In genomic region chr17:50162466-50163254, GRCh38 we compare ENCODE assay signal across 21 cellular contexts. TPM values are rescaled to one million over a fixed set of nuclear protein-coding genes. Genes with fewer than 3 reads are reported as not detected.
A peak's percentile ranks its signal among the peaks of the same experiment; 100 is the strongest.
DNase-seq lines count a peak whose midpoint lies in the region; ATAC-seq and TF ChIP-seq lines count a peak whose summit lies in the region.
"Had no signal": no experiment of that assay in that cellular context is flagged by ENCODE, and none has a peak within 500 bp of the region (broad histone marks: within the 10 kb centered on the region; RNA-seq: fewer than 3 reads in every experiment).

No MANE protein-coding gene starts in this region.

- no peaks in the 10 kb centered on the region for H3K27me3 ChIP-seq in thymus (ENCODE audit: control insufficient read depth, insufficient read depth)
- H3K27me3 ChIP-seq: breast epithelium, right atrium auricular region, upper lobe of left lung had no signal

- POLR2A ChIA-PET in activated CD8-positive, alpha-beta T cell treated with anti-CD3 and anti-CD28 coated beads, Interleukin-2, amount 10 ng/mL, durations not matched to agents 7 days and 5 days (lab: Charles Lee), result interaction anchor here (1.2 to 2.8 kb wide), 4 partner anchors 11 to 24 kb away, joined by 3 to 43 read pairs (median 6); partner anchors contain the start of gene PPP1R9B
- POLR2A ChIA-PET in HEK293T (lab: Yijun Ruan, JAX), result interaction anchor here (0.8 to 2.8 kb wide), 13 partner anchors 7 to 129 kb away, joined by 3 to 98 read pairs (median 9); partner anchors contain the start of genes PDK2, PPP1R9B and SAMD14

- peak overlapping the region; percentile 75 for H3K27ac Mint-ChIP-seq in activated T-cell treated with anti-CD3 and anti-CD28 coated beads, Interleukin-2, amount 50 U/mL, for 72 hours
- H3K27ac Mint-ChIP-seq in activated CD8-positive, alpha-beta T cell treated with anti-CD3 and anti-CD28 coated beads, Interleukin-2, amount 10 ng/mL, durations not matched to agents 7 days and 5 days, result peak overlapping the region; percentile 65
- peak overlapping the region; percentile 87 for H3K27ac Mint-ChIP-seq in memory B cell
- H3K27ac Mint-ChIP-seq: dendritic cell treated with granulocyte-macrophage colony-stimulating factor and Interleukin-4, amounts not matched to agents 40 ng/mL and 50 ng/mL, for 4 days had no signal

- H3K36me3 Mint-ChIP-seq in activated T-cell treated with anti-CD3 and anti-CD28 coated beads, Interleukin-2, amount 50 U/mL, for 72 hours (ENCODE audit: insufficient read depth in 2 of 2), result peaks cover 0 to 2% of the 10 kb centered on the region in 2 donors
- no peaks in the 10 kb centered on the region for H3K36me3 Mint-ChIP-seq in activated CD8-positive, alpha-beta T cell treated with anti-CD3 and anti-CD28 coated beads, Interleukin-2, amount 10 ng/mL, durations not matched to agents 7 days and 5 days (ENCODE audit: low read depth)
- H3K36me3 Mint-ChIP-seq in memory B cell, result no peaks in the 10 kb centered on the region

- no peaks in the 10 kb centered on the region for H3K27me3 Mint-ChIP-seq in activated T-cell treated with anti-CD3 and anti-CD28 coated beads, Interleukin-2, amount 50 U/mL, for 72 hours (ENCODE audit: low read depth)
- peaks cover 7% of the 10 kb centered on the region for H3K27me3 Mint-ChIP-seq in activated CD8-positive, alpha-beta T cell treated with anti-CD3 and anti-CD28 coated beads, Interleukin-2, amount 10 ng/mL, durations not matched to agents 7 days and 5 days (ENCODE audit: low read depth)
- H3K27me3 Mint-ChIP-seq in memory B cell, result no peaks in the 10 kb centered on the region

- peak overlapping the region; percentile 2 for H3K27ac ChIP-seq in thymus (ENCODE audit: low read depth)
- H3K27ac ChIP-seq: epithelial cell of prostate had no signal

- peak overlapping the region; percentile 81 to 83 for H3K4me3 Mint-ChIP-seq in activated T-cell treated with anti-CD3 and anti-CD28 coated beads, Interleukin-2, amount 50 U/mL, for 72 hours
- H3K4me3 Mint-ChIP-seq in activated CD8-positive, alpha-beta T cell treated with anti-CD3 and anti-CD28 coated beads, Interleukin-2, amount 10 ng/mL, durations not matched to agents 7 days and 5 days, result no peak overlapping the region
- peak overlapping the region; percentile 8 for H3K4me3 Mint-ChIP-seq in memory B cell
- H3K4me3 Mint-ChIP-seq: dendritic cell treated with granulocyte-macrophage colony-stimulating factor and Interleukin-4, amounts not matched to agents 40 ng/mL and 50 ng/mL, for 4 days had no signal

- H3K4me1 Mint-ChIP-seq in activated T-cell treated with anti-CD3 and anti-CD28 coated beads, Interleukin-2, amount 50 U/mL, for 72 hours (ENCODE audit: low read depth), result peaks cover 47% of the 10 kb centered on the region
- H3K4me1 Mint-ChIP-seq in activated CD8-positive, alpha-beta T cell treated with anti-CD3 and anti-CD28 coated beads, Interleukin-2, amount 10 ng/mL, durations not matched to agents 7 days and 5 days (ENCODE audit: low read depth), result peaks cover 42% of the 10 kb centered on the region
- H3K4me1 Mint-ChIP-seq in memory B cell, result peaks cover 42% of the 10 kb centered on the region

- no peak overlapping the region for H3K4me3 ChIP-seq in thymus (ENCODE audit: low read length)
- H3K4me3 ChIP-seq: right atrium auricular region had no signal

- CTCF ChIA-PET in activated CD8-positive, alpha-beta T cell treated with anti-CD3 and anti-CD28 coated beads, Interleukin-2, amount 10 ng/mL, durations not matched to agents 7 days and 5 days (lab: Charles Lee), result interaction anchor here (0.8 to 2.8 kb wide), 26 partner anchors 8 to 234 kb away, joined by 3 to 118 read pairs (median 6); partner anchors contain the start of genes COL1A1, LRRC59, PPP1R9B and TMEM92
- CTCF ChIA-PET in HEK293T (lab: Yijun Ruan, JAX), result interaction anchor here (0.9 to 2.8 kb wide), 10 partner anchors 11 to 68 kb away, joined by 3 to 34 read pairs (median 10); no protein-coding TSS in a partner anchor

- DNase-seq in activated T-cell treated with anti-CD3 and anti-CD28 coated beads, Interleukin-2, amount 50 U/mL, for 72 hours, result no peak
- DNase-seq in activated T-cell treated with anti-CD3 and anti-CD28 coated beads for 4 hours (no peak), memory B cell (ENCODE audit: low spot score in 2 of 2) (no peak), omental fat pad (ENCODE audit: low spot score) (no peak), NCI-H82 (lab: John Stamatoyannopoulos, UW) (no peak), HEK293T (ENCODE audit: extremely low spot score) (no peak)
- DNase-seq in activated CD8-positive, alpha-beta T cell treated with anti-CD3 and anti-CD28 coated beads, Interleukin-2, amount 10 ng/mL, durations not matched to agents 7 days and 5 days, result no peak
- DNase-seq: DND-41, foreskin melanocyte, MM.1S, NCI-H1694, NCI-H2227 treated with DMSO at 0.1 percent for 48 hours, nucleus accumbens had no signal

- ATAC-seq in activated T-cell treated with anti-CD3 and anti-CD28 coated beads, Interleukin-2, amount 50 U/mL, for 72 hours (replicated peaks in 1 of 2), result peak; percentile 6 to 12
- ATAC-seq in activated CD8-positive, alpha-beta T cell treated with anti-CD3 and anti-CD28 coated beads, Interleukin-2, amount 10 ng/mL, durations not matched to agents 7 days and 5 days, result no peak
- ATAC-seq in memory B cell (ENCODE audit: low read depth), result no peak
- ATAC-seq in omental fat pad (ENCODE audit: low FRiP score), result no peak

- WGBS in thymus, result 72% methylated on average over 8 of the region's 8 CpGs

- TF ChIP-seq CTCF in omental fat pad (IDR thresholded peaks at IDR 0.05), result no peak

- H3K9me3 Mint-ChIP-seq in activated T-cell treated with anti-CD3 and anti-CD28 coated beads, Interleukin-2, amount 50 U/mL, for 72 hours, result no peaks in the 10 kb centered on the region
- no peaks in the 10 kb centered on the region for H3K9me3 Mint-ChIP-seq in activated CD8-positive, alpha-beta T cell treated with anti-CD3 and anti-CD28 coated beads, Interleukin-2, amount 10 ng/mL, durations not matched to agents 7 days and 5 days (ENCODE audit: insufficient read depth)
- H3K9me3 Mint-ChIP-seq in memory B cell, result no peaks in the 10 kb centered on the region
- H3K9me3 Mint-ChIP-seq: dendritic cell treated with granulocyte-macrophage colony-stimulating factor and Interleukin-4, amounts not matched to agents 40 ng/mL and 50 ng/mL, for 4 days had no signal

- H3K9me3 ChIP-seq in thymus (ENCODE audit: control insufficient read depth), result no peaks in the 10 kb centered on the region
- H3K9me3 ChIP-seq: breast epithelium, right atrium auricular region, upper lobe of left lung had no signal

- peaks cover 5% of the 10 kb centered on the region for H3K4me1 ChIP-seq in thymus (ENCODE audit: control insufficient read depth, insufficient read depth, low read length)

- no peaks in the 10 kb centered on the region for H3K36me3 ChIP-seq in thymus (ENCODE audit: control insufficient read depth, insufficient read depth)
- H3K36me3 ChIP-seq: breast epithelium, right atrium auricular region, upper lobe of left lung had no signal

TF ChIP-seq in HEK293T, 16 proteins besides CTCF, POLR2A, EP300 and RAD21:
- TF ChIP-seq LEF1 (IDR thresholded peaks at IDR 0.05; ENCODE audit: borderline replicate concordance) (no peak), CTBP1 (IDR thresholded peaks at IDR 0.05; ENCODE audit: borderline replicate concordance) (no peak), ARNT (IDR thresholded peaks at IDR 0.05) (no peak), ZNF384 (IDR thresholded peaks at IDR 0.05) (no peak), BHLHE40 (IDR thresholded peaks at IDR 0.05; ENCODE audit: borderline replicate concordance) (no peak), TARDBP (IDR thresholded peaks at IDR 0.05) (no peak)
TF ChIP-seq in HEK293T: peak in this region for 0.

RNA-seq across cellular contexts. Expression of gene SGCA, which starts 3.1 kb away (rescaled TPM):
- total RNA-seq in activated T-cell treated with anti-CD3 and anti-CD28 coated beads, Interleukin-2, amount 50 U/mL, for 72 hours, result 1 to 10 TPM; 1.7 to 2.3 TPM
- not detected for total RNA-seq in activated CD8-positive, alpha-beta T cell treated with anti-CD3 and anti-CD28 coated beads, Interleukin-2, amount 10 ng/mL, durations not matched to agents 7 days and 5 days
- polyA plus RNA-seq in thymus, result 5.4 TPM
- 1 to 10 TPM in 3 of 4 donors, not detected in 1; 1.1 to 4.9 (median 2.6) TPM for total RNA-seq in omental fat pad
- total RNA-seq: activated CD8-positive, alpha-beta memory T cell treated with anti-CD3 and anti-CD28 coated beads for 36 hours; H1 had no signal

RNA-seq across cellular contexts. Expression of gene PPP1R9B, which starts 12.2 kb away (rescaled TPM):
- 100 to 1,000 TPM; 111 to 128 TPM for total RNA-seq in activated T-cell treated with anti-CD3 and anti-CD28 coated beads, Interleukin-2, amount 50 U/mL, for 72 hours
- total RNA-seq in activated CD8-positive, alpha-beta T cell treated with anti-CD3 and anti-CD28 coated beads, Interleukin-2, amount 10 ng/mL, durations not matched to agents 7 days and 5 days, result 100 to 1,000 TPM; 113 to 115 TPM
- polyA plus RNA-seq in thymus, result 47.9 TPM
- total RNA-seq in omental fat pad, result 10 to 100 TPM; 16.6 to 38.0 (median 25.6) TPM

RNA-seq across cellular contexts. Expression of gene SAMD14, which starts 32.7 kb away (rescaled TPM):
- total RNA-seq in activated T-cell treated with anti-CD3 and anti-CD28 coated beads, Interleukin-2, amount 50 U/mL, for 72 hours, result 1 to 10 TPM; 3.3 to 6.9 TPM
- total RNA-seq in activated CD8-positive, alpha-beta T cell treated with anti-CD3 and anti-CD28 coated beads, Interleukin-2, amount 10 ng/mL, durations not matched to agents 7 days and 5 days, result under 1 TPM; 0.50 to 0.55 TPM
- 0.62 TPM for polyA plus RNA-seq in thymus
- total RNA-seq in omental fat pad, result under 1 TPM in 2 of 4 donors, not detected in 2; 0.12 to 0.44 TPM

RNA-seq across cellular contexts. Expression of gene COL1A1, which starts 38.8 kb away (rescaled TPM):
- 10 to 100 TPM in 1 of 2 donors, 1 to 10 TPM in 1; 9.8 to 10.3 TPM for total RNA-seq in activated T-cell treated with anti-CD3 and anti-CD28 coated beads, Interleukin-2, amount 50 U/mL, for 72 hours
- total RNA-seq in activated CD8-positive, alpha-beta T cell treated with anti-CD3 and anti-CD28 coated beads, Interleukin-2, amount 10 ng/mL, durations not matched to agents 7 days and 5 days, result under 1 TPM; 0.18 to 0.26 TPM
- 14.4 TPM for polyA plus RNA-seq in thymus
- 10 to 100 TPM; 21.2 to 57.9 (median 43.6) TPM for total RNA-seq in omental fat pad

Comparison
In these comparisons a context has a peak if more than half of its experiments do, and no peak if none do; other contexts are left out.
1. ATAC-seq: peak in activated T-cell treated with anti-CD3 and anti-CD28 coated beads, Interleukin-2, amount 50 U/mL, for 72 hours (2 of 2); none in activated CD8-positive, alpha-beta T cell treated with anti-CD3 and anti-CD28 coated beads, Interleukin-2, amount 10 ng/mL, durations not matched to agents 7 days and 5 days (single experiment), memory B cell (single experiment) and omental fat pad (single experiment).
2. Peak in every context shown above with its lines, with median percentiles within 50 percentile points of each other: H3K27ac Mint-ChIP-seq.